25 cellular contexts compared by ENCODE assay signal in genomic region chr2:167833294-167833693, GRCh38.
"Had no signal": no experiment of that assay in that cellular context is flagged by ENCODE, and none has a peak within 500 bp of the region (broad histone marks: within the 10 kb centered on the region; RNA-seq: fewer than 3 reads in every experiment).

No MANE protein-coding gene starts in this region.

- H3K4me1 Mint-ChIP-seq: activated CD4-positive, alpha-beta T cell treated with anti-CD3 and anti-CD28 coated beads, Interleukin-2, amount 10 ng/mL, durations not matched to agents 7 days and 5 days; activated naive CD4-positive, alpha-beta T cell treated with anti-CD3 and anti-CD28 coated beads, Interleukin-2, amount 50 U/mL, for 24 hours; natural killer cell; stimulated activated memory B cell treated with anti-CD40 and anti-IgM and Interleukin-4, amounts not matched to agents 10 μg/mL and 1 μg/mL and 100 μg/mL, for 72 hours had no signal

- H3K9me3 Mint-ChIP-seq: activated CD4-positive, alpha-beta T cell treated with anti-CD3 and anti-CD28 coated beads, Interleukin-2, amount 10 ng/mL, durations not matched to agents 7 days and 5 days; activated CD8-positive, alpha-beta T cell treated with anti-CD3 and anti-CD28 coated beads for 36 hours; activated naive CD4-positive, alpha-beta T cell treated with anti-CD3 and anti-CD28 coated beads, Interleukin-2, amount 50 U/mL, for 24 hours; activated T-helper 1 cell treated with anti-CD3 and anti-CD28 coated beads, Interleukin-12 subunit alpha, Interleukin-12 subunit beta, Interleukin-2, Interleukin-4 antibody, amounts not matched to agents 30 ng/mL and 10 ng/mL and 1 ng/mL, durations not matched to agents 14 hours and 24 hours and 36 hours; effector memory CD8-positive, alpha-beta T cell; natural killer cell; stimulated activated memory B cell treated with anti-CD40 and anti-IgM and Interleukin-4, amounts not matched to agents 10 μg/mL and 1 μg/mL and 100 μg/mL, for 72 hours; T-helper 2 cell treated with Interferon-gamma antibody and Interleukin-4, amounts not matched to agents 5 μg/mL and 100 μg/mL, for 36 hours had no signal

- H3K4me3 Mint-ChIP-seq: activated CD4-positive, alpha-beta T cell treated with anti-CD3 and anti-CD28 coated beads, Interleukin-2, amount 10 ng/mL, durations not matched to agents 7 days and 5 days; activated CD8-positive, alpha-beta T cell treated with anti-CD3 and anti-CD28 coated beads for 36 hours; activated naive CD4-positive, alpha-beta T cell treated with anti-CD3 and anti-CD28 coated beads, Interleukin-2, amount 50 U/mL, for 24 hours; activated T-helper 1 cell treated with anti-CD3 and anti-CD28 coated beads, Interleukin-12 subunit alpha, Interleukin-12 subunit beta, Interleukin-2, Interleukin-4 antibody, amounts not matched to agents 30 ng/mL and 10 ng/mL and 1 ng/mL, durations not matched to agents 14 hours and 24 hours and 36 hours; effector memory CD8-positive, alpha-beta T cell; mesothelial cell of epicardium; natural killer cell; stimulated activated memory B cell treated with anti-CD40 and anti-IgM and Interleukin-4, amounts not matched to agents 10 μg/mL and 1 μg/mL and 100 μg/mL, for 72 hours; T-helper 2 cell treated with Interferon-gamma antibody and Interleukin-4, amounts not matched to agents 5 μg/mL and 100 μg/mL, for 36 hours had no signal

- FAIRE-seq: colon, pancreas, small intestine had no signal

- H3K36me3 ChIP-seq: esophagus squamous epithelium, left ventricle myocardium inferior, neutrophil, pancreas, stomach, suprapubic skin, tibial nerve, uterus had no signal

- H3K27ac ChIP-seq: dorsolateral prefrontal cortex, esophagus squamous epithelium, left ventricle myocardium inferior, neutrophil, pancreas, stomach, suprapubic skin, tibial nerve, uterus, VCaP had no signal

- H3K27ac Mint-ChIP-seq: activated CD4-positive, alpha-beta T cell treated with anti-CD3 and anti-CD28 coated beads, Interleukin-2, amount 10 ng/mL, durations not matched to agents 7 days and 5 days; activated CD8-positive, alpha-beta T cell treated with anti-CD3 and anti-CD28 coated beads for 36 hours; activated naive CD4-positive, alpha-beta T cell treated with anti-CD3 and anti-CD28 coated beads, Interleukin-2, amount 50 U/mL, for 24 hours; activated T-helper 1 cell treated with anti-CD3 and anti-CD28 coated beads, Interleukin-12 subunit alpha, Interleukin-12 subunit beta, Interleukin-2, Interleukin-4 antibody, amounts not matched to agents 30 ng/mL and 10 ng/mL and 1 ng/mL, durations not matched to agents 14 hours and 24 hours and 36 hours; effector memory CD8-positive, alpha-beta T cell; mesothelial cell of epicardium; natural killer cell; stimulated activated memory B cell treated with anti-CD40 and anti-IgM and Interleukin-4, amounts not matched to agents 10 μg/mL and 1 μg/mL and 100 μg/mL, for 72 hours; T-helper 2 cell treated with Interferon-gamma antibody and Interleukin-4, amounts not matched to agents 5 μg/mL and 100 μg/mL, for 36 hours had no signal

- H3K27me3 ChIP-seq: dorsolateral prefrontal cortex, esophagus squamous epithelium, neutrophil, pancreas, stomach, suprapubic skin, tibial nerve, uterus had no signal

- DNase-seq: activated CD4-positive, alpha-beta T cell treated with anti-CD3 and anti-CD28 coated beads, Interleukin-2, amount 10 ng/mL, durations not matched to agents 7 days and 5 days; activated CD8-positive, alpha-beta T cell treated with anti-CD3 and anti-CD28 coated beads for 36 hours; activated gamma-delta T cell treated with Interleukin-2 at 50 U/mL for 16 hours; central memory CD4-positive, alpha-beta T cell; effector memory CD8-positive, alpha-beta T cell; esophagus squamous epithelium; left ventricle myocardium inferior; natural killer cell; pancreas; small intestine; stomach; uterus had no signal

- H3K4me3 ChIP-seq: dorsolateral prefrontal cortex, esophagus squamous epithelium, left ventricle myocardium inferior, pancreas, stomach, suprapubic skin, tibial nerve, uterus had no signal

- H3K36me3 Mint-ChIP-seq: activated naive CD4-positive, alpha-beta T cell treated with anti-CD3 and anti-CD28 coated beads, Interleukin-2, amount 50 U/mL, for 24 hours; mesothelial cell of epicardium; natural killer cell; stimulated activated memory B cell treated with anti-CD40 and anti-IgM and Interleukin-4, amounts not matched to agents 10 μg/mL and 1 μg/mL and 100 μg/mL, for 72 hours had no signal

- H3K9me3 ChIP-seq: esophagus squamous epithelium, left ventricle myocardium inferior, neutrophil, pancreas, stomach, suprapubic skin, tibial nerve, uterus had no signal

- H3K4me1 ChIP-seq: esophagus squamous epithelium, left ventricle myocardium inferior, suprapubic skin, tibial nerve, uterus had no signal

- ATAC-seq: activated CD4-positive, CD25-positive, alpha-beta regulatory T cell treated with anti-CD3 and anti-CD28 coated beads, Interleukin-2, amount 50 U/mL, for 24 hours; activated CD8-positive, alpha-beta T cell treated with anti-CD3 and anti-CD28 coated beads for 36 hours; effector memory CD8-positive, alpha-beta T cell; natural killer cell; sciatic nerve; stimulated activated memory B cell treated with anti-CD40 and anti-IgM and Interleukin-4, amounts not matched to agents 10 μg/mL and 1 μg/mL and 100 μg/mL, for 72 hours had no signal
